ENCODE assay signal across 11 cellular contexts in genomic region chr7:251446-252175, GRCh38. TPM values are rescaled to one million over a fixed set of nuclear protein-coding genes. Genes with fewer than 3 reads are reported as not detected.
"Had no signal": no experiment of that assay in that cellular context is flagged by ENCODE, and none has a peak within 500 bp of the region (broad histone marks: within the 10 kb centered on the region; RNA-seq: fewer than 3 reads in every experiment).

No MANE protein-coding gene starts in this region.

- H3K27me3 Mint-ChIP-seq: IgD-negative memory B cell had no signal

- H3K4me3 ChIP-seq: GM23248, HAP-1 had no signal

- ATAC-seq: HCT116 had no signal

- H3K27ac Mint-ChIP-seq: HFFc6, IgD-negative memory B cell had no signal

- DNase-seq: GM23248, GOT3, H7, HFFc6 had no signal

- H3K4me3 Mint-ChIP-seq: HFFc6, IgD-negative memory B cell had no signal

- H3K4me1 Mint-ChIP-seq: IgD-negative memory B cell had no signal

- H3K9me3 Mint-ChIP-seq: HFFc6 had no signal

- H3K36me3 ChIP-seq: HAP-1 had no signal

- H3K27ac ChIP-seq: GM23248, HL-60 had no signal

- FAIRE-seq: HepG2 had no signal

- H3K4me1 ChIP-seq: HAP-1 had no signal

RNA-seq across cellular contexts. Expression of gene FOXL3, which starts 38.4 kb away (rescaled TPM):
- total RNA-seq: GM23248, H4, H7, HepG2, HFFc6, HT1080 had no signal
- polyA plus RNA-seq: GM23248, HepG2, IgD-negative memory B cell had no signal

RNA-seq across cellular contexts. Expression of gene FAM20C, which starts 59.2 kb away (rescaled TPM):
- polyA plus RNA-seq: IgD-negative memory B cell had no signal
